Comparison of ENCODE assay signal across 14 cellular contexts in genomic region chr1:239112092-239112491, GRCh38.
"Had no signal": no experiment of that assay in that cellular context is flagged by ENCODE, and none has a peak within 500 bp of the region (broad histone marks: within the 10 kb centered on the region; RNA-seq: fewer than 3 reads in every experiment).

No MANE protein-coding gene starts in this region.

- ATAC-seq: esophagus mucosa; lower lobe of right lung; naive thymus-derived CD8-positive, alpha-beta T cell; stimulated activated naive CD8-positive, alpha-beta T cell treated with anti-CD3 and anti-CD28 coated beads, Interleukin-15, Interleukin-2, amounts not matched to agents 100 U/mL and 50 U/mL, for 24 hours had no signal

- H3K27me3 ChIP-seq: brain microvascular endothelial cell, suprapubic skin had no signal

- H3K9me3 ChIP-seq: lower lobe of right lung, suprapubic skin had no signal

- H3K27ac ChIP-seq: brain microvascular endothelial cell, lower lobe of right lung, suprapubic skin had no signal

- H3K36me3 ChIP-seq: brain microvascular endothelial cell, lower lobe of right lung, suprapubic skin had no signal

- H3K4me3 ChIP-seq: lower lobe of right lung, suprapubic skin had no signal

- H3K4me1 ChIP-seq: lower lobe of right lung, suprapubic skin had no signal

- DNase-seq: activated CD4-positive, alpha-beta memory T cell treated with anti-CD3 and anti-CD28 coated beads, Interleukin-2, amount 10 ng/mL, durations not matched to agents 7 days and 5 days; activated gamma-delta T cell; activated T-cell treated with anti-CD3 and anti-CD28 coated beads, Interleukin-2, amount 50 U/mL, for 48 hours; brain microvascular endothelial cell; cerebellar nuclear complex; immature natural killer cell; lower lobe of right lung; naive thymus-derived CD8-positive, alpha-beta T cell; occipital lobe; stimulated activated CD4-positive, alpha-beta T cell treated with anti-CD3 and anti-CD28 coated beads, Interleukin-2, amount 100 ng/mL, for 48 hours; stimulated activated naive CD8-positive, alpha-beta T cell treated with anti-CD3 and anti-CD28 coated beads, Interleukin-15, Interleukin-2, amounts not matched to agents 100 U/mL and 50 U/mL, for 24 hours; T-helper 9 cell had no signal
